18 cellular contexts compared by ENCODE assay signal in genomic region chr10:99740933-99741559, GRCh38. TPM values are rescaled to one million over a fixed set of nuclear protein-coding genes. Genes with fewer than 3 reads are reported as not detected.
DNase-seq lines count a peak whose midpoint lies in the region; ATAC-seq and TF ChIP-seq lines count a peak whose summit lies in the region.
"Had no signal": no experiment of that assay in that cellular context is flagged by ENCODE, and none has a peak within 500 bp of the region (broad histone marks: within the 10 kb centered on the region; RNA-seq: fewer than 3 reads in every experiment).

No MANE protein-coding gene starts in this region.

- no peak for TF ChIP-seq EP300 in tibial nerve (IDR thresholded peaks at IDR 0.05)

- no peaks in the 10 kb centered on the region for H3K27me3 Mint-ChIP-seq in activated naive CD8-positive, alpha-beta T cell
- H3K27me3 Mint-ChIP-seq in activated naive CD8-positive, alpha-beta T cell treated with anti-CD3 and anti-CD28 coated beads, Interleukin-2, amount 50 U/mL, for 24 hours, result no peaks in the 10 kb centered on the region
- no peaks in the 10 kb centered on the region for H3K27me3 Mint-ChIP-seq in central memory CD8-positive, alpha-beta T cell

- H3K9me3 ChIP-seq in subcutaneous abdominal adipose tissue (ENCODE audit: control insufficient read depth in 5 of 5, low read length in 5 of 5) (peaks cover 2 to 13% (median 10%) of the 10 kb centered on the region in 5 donors), tibial nerve (peaks cover 0 to 23% (median 0%) of the 10 kb centered on the region in 4 donors)

- no peak overlapping the region for H3K27ac Mint-ChIP-seq in activated naive CD8-positive, alpha-beta T cell
- no peak overlapping the region for H3K27ac Mint-ChIP-seq in activated naive CD8-positive, alpha-beta T cell treated with anti-CD3 and anti-CD28 coated beads, Interleukin-2, amount 50 U/mL, for 24 hours
- H3K27ac Mint-ChIP-seq in central memory CD8-positive, alpha-beta T cell (ENCODE audit: low read depth), result peak overlapping the region; percentile 41

- H3K4me1 Mint-ChIP-seq in activated naive CD8-positive, alpha-beta T cell (ENCODE audit: low read depth), result peaks cover 27% of the 10 kb centered on the region
- H3K4me1 Mint-ChIP-seq in activated naive CD8-positive, alpha-beta T cell treated with anti-CD3 and anti-CD28 coated beads, Interleukin-2, amount 50 U/mL, for 24 hours, result peaks cover 28% of the 10 kb centered on the region
- peaks cover 34% of the 10 kb centered on the region for H3K4me1 Mint-ChIP-seq in central memory CD8-positive, alpha-beta T cell

- H3K27ac ChIP-seq in subcutaneous abdominal adipose tissue (ENCODE audit: low read depth, low read length), result peak overlapping the region; percentile 73
- H3K27ac ChIP-seq in tibial nerve, result no peak overlapping the region
- H3K27ac ChIP-seq: 22Rv1, C4-2B had no signal

- peaks cover 22% of the 10 kb centered on the region for H3K9me3 Mint-ChIP-seq in activated naive CD8-positive, alpha-beta T cell (ENCODE audit: low read depth)
- H3K9me3 Mint-ChIP-seq in activated naive CD8-positive, alpha-beta T cell treated with anti-CD3 and anti-CD28 coated beads, Interleukin-2, amount 50 U/mL, for 24 hours, result peaks cover 16% of the 10 kb centered on the region
- peaks cover 5% of the 10 kb centered on the region for H3K9me3 Mint-ChIP-seq in central memory CD8-positive, alpha-beta T cell

- peaks cover 47% of the 10 kb centered on the region for H3K36me3 Mint-ChIP-seq in activated naive CD8-positive, alpha-beta T cell
- peaks cover 93% of the 10 kb centered on the region for H3K36me3 Mint-ChIP-seq in activated naive CD8-positive, alpha-beta T cell treated with anti-CD3 and anti-CD28 coated beads, Interleukin-2, amount 50 U/mL, for 24 hours (ENCODE audit: low read depth)
- peaks cover 64% of the 10 kb centered on the region for H3K36me3 Mint-ChIP-seq in central memory CD8-positive, alpha-beta T cell (ENCODE audit: insufficient read depth)

- DNase-seq in activated naive CD8-positive, alpha-beta T cell treated with anti-CD3 and anti-CD28 coated beads, Interleukin-2, amount 50 U/mL, for 24 hours, result no peak
- DNase-seq in central memory CD8-positive, alpha-beta T cell (ENCODE audit: low spot score in 2 of 2), result no peak
- peak; percentile 20 to 39 for DNase-seq in foreskin fibroblast
- DNase-seq in cerebellar nuclear complex (lab: John Stamatoyannopoulos, UW), result no peak
- no peak for DNase-seq in tibial nerve (ENCODE audit: low spot score in 2 of 2)
- DNase-seq: DMS153, Karpas-422, NCI-H1105 treated with DMSO at 0.1 percent for 48 hours, NCI-H187 treated with DMSO at 0.1 percent for 48 hours, NCI-H2171, NCI-H446 treated with DMSO at 0.1 percent for 48 hours, NCI-H748 treated with DMSO at 0.1 percent for 48 hours had no signal

- H3K36me3 ChIP-seq in subcutaneous abdominal adipose tissue (ENCODE audit: control insufficient read depth in 5 of 5, insufficient read depth in 5 of 5, low read length in 5 of 5) (peaks cover 46 to 66% (median 54%) of the 10 kb centered on the region in 5 donors), tibial nerve (peaks cover 0 to 98% (median 37%) of the 10 kb centered on the region in 3 donors)

- H3K27me3 ChIP-seq in subcutaneous abdominal adipose tissue (ENCODE audit: control insufficient read depth in 5 of 5, insufficient read depth in 4 of 5, low read length in 5 of 5) (no peaks in the 10 kb centered on the region), tibial nerve (no peaks in the 10 kb centered on the region)

- peak overlapping the region; percentile 46 for H3K4me3 Mint-ChIP-seq in activated naive CD8-positive, alpha-beta T cell
- H3K4me3 Mint-ChIP-seq in activated naive CD8-positive, alpha-beta T cell treated with anti-CD3 and anti-CD28 coated beads, Interleukin-2, amount 50 U/mL, for 24 hours, result no peak overlapping the region
- no peak overlapping the region for H3K4me3 Mint-ChIP-seq in central memory CD8-positive, alpha-beta T cell

- no peak for ATAC-seq in activated naive CD8-positive, alpha-beta T cell treated with anti-CD3 and anti-CD28 coated beads, Interleukin-2, amount 50 U/mL, for 24 hours
- ATAC-seq in central memory CD8-positive, alpha-beta T cell (replicated peaks; ENCODE audit: extremely low read depth, poor library complexity, severe bottlenecking), result no peak
- no peak for ATAC-seq in HG03135 (IDR thresholded peaks at IDR 0.05; ENCODE audit: unreplicated experiment)
- ATAC-seq: Right ventricle myocardium inferior had no signal

- TF ChIP-seq CTCF in foreskin fibroblast (IDR thresholded peaks at IDR 0.05; ENCODE audit: low read depth, low read length) (no peak), tibial nerve (IDR thresholded peaks at IDR 0.05) (no peak)

- no peak for TF ChIP-seq POLR2A in tibial nerve (IDR thresholded peaks at IDR 0.05)

- H3K4me1 ChIP-seq in subcutaneous abdominal adipose tissue (ENCODE audit: control insufficient read depth in 5 of 5, insufficient read depth in 5 of 5, low read length in 5 of 5) (peaks cover 0 to 29% (median 13%) of the 10 kb centered on the region in 5 donors), tibial nerve (no peaks in the 10 kb centered on the region)

- WGBS in tibial nerve, 2 donors, result 97 to 98% methylated on average over 3 of the region's 3 CpGs

- H3K4me3 ChIP-seq in foreskin fibroblast (ENCODE audit: low read depth in 1 of 2, low read length in 2 of 2) (no peak overlapping the region), subcutaneous abdominal adipose tissue (ENCODE audit: low read depth in 1 of 5, low read length in 5 of 5) (peak overlapping the region in 1 of 5 donors; percentile 7), tibial nerve (no peak overlapping the region)

- no peak overlapping the region for H3K9ac ChIP-seq in subcutaneous abdominal adipose tissue (ENCODE audit: low read length in 5 of 5)

RNA-seq across cellular contexts. Expression of gene CUTC, which starts 9.0 kb away (rescaled TPM):
- 10 to 100 TPM; 21.9 to 55.7 (median 40.1) TPM for total RNA-seq in tibial nerve

RNA-seq across cellular contexts. Expression of gene COX15, which starts 9.1 kb away (rescaled TPM):
- 10 to 100 TPM; 25.2 to 31.0 (median 30.4) TPM for total RNA-seq in tibial nerve

RNA-seq across cellular contexts. Expression of gene ABCC2, which starts 41.4 kb away (rescaled TPM):
- 10 to 100 TPM in 2 of 4 donors, 1 to 10 TPM in 2; 1.7 to 23.7 (median 8.4) TPM for total RNA-seq in tibial nerve

Comparison
In these comparisons a context has a peak if more than half of its experiments do, and no peak if none do; other contexts are left out.
1. DNase-seq: peak in foreskin fibroblast (2 of 2); none in activated naive CD8-positive, alpha-beta T cell treated with anti-CD3 and anti-CD28 coated beads, Interleukin-2, amount 50 U/mL, for 24 hours (single experiment), central memory CD8-positive, alpha-beta T cell (0 of 2), cerebellar nuclear complex (0 of 2) and tibial nerve (0 of 2).